In the genomic region with DNA sequence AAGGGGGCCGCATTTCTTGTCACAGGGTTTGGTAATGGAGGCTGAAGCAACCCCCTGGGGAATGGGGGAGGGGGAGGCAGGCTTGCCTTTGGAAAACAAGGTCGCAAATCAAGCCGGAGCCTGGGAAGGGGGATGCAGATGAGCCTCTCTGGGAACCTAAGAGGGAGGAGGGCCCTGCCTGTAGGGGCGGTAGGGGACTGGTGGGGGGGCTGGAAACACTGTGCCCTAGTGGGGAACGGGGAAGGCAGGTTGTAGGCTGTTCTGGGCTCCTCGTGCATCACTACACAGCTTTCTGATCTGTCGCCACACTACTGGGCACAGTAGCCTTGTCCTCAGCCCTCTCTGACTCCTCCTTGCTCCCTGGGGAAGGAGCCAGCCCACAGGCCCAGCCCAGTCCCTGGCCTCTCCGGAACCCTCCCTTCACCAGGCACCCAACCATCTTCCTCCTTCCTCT, we compare ENCODE assay signal across 14 cellular contexts.
A peak's percentile ranks its signal among the peaks of the same experiment; 100 is the strongest.
DNase-seq lines count a peak whose midpoint lies in the region; ATAC-seq and TF ChIP-seq lines count a peak whose summit lies in the region.
"Had no signal": no experiment of that assay in that cellular context is flagged by ENCODE, and none has a peak within 500 bp of the region (broad histone marks: within the 10 kb centered on the region; RNA-seq: fewer than 3 reads in every experiment).

No MANE protein-coding gene starts in this region.

- ATAC-seq in HG02970 (IDR thresholded peaks at IDR 0.05; ENCODE audit: low FRiP score, unreplicated experiment), result no peak
- ATAC-seq: K562, left ventricle myocardium superior had no signal

- CTCF ChIA-PET in HEK293 (lab: Yijun Ruan, JAX), result no interaction called here

- H3K9me3 ChIP-seq in BE2C, result no peaks in the 10 kb centered on the region
- no peaks in the 10 kb centered on the region for H3K9me3 ChIP-seq in HEK293 (ENCODE audit: control insufficient read depth, insufficient read depth, low read depth, low read length)
- H3K9me3 ChIP-seq in NT2/D1 (ENCODE audit: insufficient read depth, low read length), result no peaks in the 10 kb centered on the region
- H3K9me3 ChIP-seq: Caco-2 had no signal

- DNase-seq in BE2C, result peak; percentile 26
- peak; percentile 65 for DNase-seq in NT2/D1 (ENCODE audit: low read depth, low spot score)
- no peak for DNase-seq in kidney epithelial cell (ENCODE audit: low read depth)
- no peak for DNase-seq in SHP77 (lab: John Stamatoyannopoulos, UW)
- DNase-seq in glomerular visceral epithelial cell (ENCODE audit: extremely low spot score), result no peak
- no peak for DNase-seq in GM13976 (ENCODE audit: low spot score)
- DNase-seq: activated T-cell treated with anti-CD3 and anti-CD28 coated beads for 4 hours, Caco-2, HFFc6, left ventricle myocardium superior, NCI-H1105 had no signal

- H3K36me3 ChIP-seq in BE2C (no peaks in the 10 kb centered on the region), HEK293 (ENCODE audit: control insufficient read depth in 2 of 2, insufficient read depth in 1 of 2, low read length in 2 of 2) (no peaks in the 10 kb centered on the region), NT2/D1 (ENCODE audit: insufficient read depth, insufficient read length, low read length) (no peaks in the 10 kb centered on the region), kidney epithelial cell (ENCODE audit: control insufficient read depth, insufficient read depth, low read length) (no peaks in the 10 kb centered on the region)

- in situ Hi-C loops in GM13976 (cut with MboI; ENCODE audit: low sequenced_read_pairs, unreplicated experiment), result no loop called here

- POLR2A ChIA-PET in HEK293 (lab: Yijun Ruan, JAX), result no interaction called here

- H3K9ac ChIP-seq in NT2/D1 (ENCODE audit: insufficient read length, low read depth), result peak overlapping the region; percentile 58

- TF ChIP-seq CTCF in BE2C (IDR thresholded peaks at IDR 0.05; ENCODE audit: low read depth, low read length) (peak; percentile 4; the same call in 1 of the 2 replicates), HEK293 (tag by site-specific recombination; IDR thresholded peaks at IDR 0.05) (0 out of 2 replicates have a peak, but pooled peaks have one; percentile 15), kidney epithelial cell (IDR thresholded peaks at IDR 0.05; ENCODE audit: insufficient read depth, low read length, poor library complexity, severe bottlenecking) (peak; percentile 3), GM13976 (IDR thresholded peaks at IDR 0.05; ENCODE audit: borderline replicate concordance, control extremely low read depth, extremely low read depth, insufficient read depth, missing control alignments) (no peak)

- H3K4me1 ChIP-seq in BE2C (peaks cover 4% of the 10 kb centered on the region), HEK293 (ENCODE audit: control insufficient read depth, insufficient read depth, low read length) (peaks cover 11% of the 10 kb centered on the region), NT2/D1 (ENCODE audit: insufficient read depth, insufficient read length) (peaks cover 10% of the 10 kb centered on the region)
- H3K4me1 ChIP-seq: Caco-2 had no signal

- H3K27ac ChIP-seq in HEK293 (ENCODE audit: extremely low read depth, low read depth, low read length), result no peak overlapping the region

- H3K4me3 ChIP-seq in BE2C (ENCODE audit: low read depth, low read length) (no peak overlapping the region), HEK293 (ENCODE audit: low read depth, low read length) (no peak overlapping the region), NT2/D1 (ENCODE audit: insufficient read length, low read depth) (no peak overlapping the region), kidney epithelial cell (ENCODE audit: low read depth, low read length) (no peak overlapping the region)
- H3K4me3 ChIP-seq: K562 had no signal

- no peaks in the 10 kb centered on the region for H3K27me3 ChIP-seq in BE2C
- H3K27me3 ChIP-seq in NT2/D1 (ENCODE audit: insufficient read depth, insufficient read length), result no peaks in the 10 kb centered on the region
- peaks cover 22% of the 10 kb centered on the region for H3K27me3 ChIP-seq in kidney epithelial cell (ENCODE audit: control insufficient read depth, insufficient read depth, low read length)

TF ChIP-seq in HEK293, 187 proteins besides CTCF, POLR2A, EP300 and RAD21:
- TF ChIP-seq TCF7L2 (IDR thresholded peaks at IDR 0.05; ENCODE audit: borderline replicate concordance, low read depth, low read length), result no peak
- TF ChIP-seq OVOL3 (tag by site-specific recombination; IDR thresholded peaks at IDR 0.05), result no peak
- TF ChIP-seq, protein P1, sequence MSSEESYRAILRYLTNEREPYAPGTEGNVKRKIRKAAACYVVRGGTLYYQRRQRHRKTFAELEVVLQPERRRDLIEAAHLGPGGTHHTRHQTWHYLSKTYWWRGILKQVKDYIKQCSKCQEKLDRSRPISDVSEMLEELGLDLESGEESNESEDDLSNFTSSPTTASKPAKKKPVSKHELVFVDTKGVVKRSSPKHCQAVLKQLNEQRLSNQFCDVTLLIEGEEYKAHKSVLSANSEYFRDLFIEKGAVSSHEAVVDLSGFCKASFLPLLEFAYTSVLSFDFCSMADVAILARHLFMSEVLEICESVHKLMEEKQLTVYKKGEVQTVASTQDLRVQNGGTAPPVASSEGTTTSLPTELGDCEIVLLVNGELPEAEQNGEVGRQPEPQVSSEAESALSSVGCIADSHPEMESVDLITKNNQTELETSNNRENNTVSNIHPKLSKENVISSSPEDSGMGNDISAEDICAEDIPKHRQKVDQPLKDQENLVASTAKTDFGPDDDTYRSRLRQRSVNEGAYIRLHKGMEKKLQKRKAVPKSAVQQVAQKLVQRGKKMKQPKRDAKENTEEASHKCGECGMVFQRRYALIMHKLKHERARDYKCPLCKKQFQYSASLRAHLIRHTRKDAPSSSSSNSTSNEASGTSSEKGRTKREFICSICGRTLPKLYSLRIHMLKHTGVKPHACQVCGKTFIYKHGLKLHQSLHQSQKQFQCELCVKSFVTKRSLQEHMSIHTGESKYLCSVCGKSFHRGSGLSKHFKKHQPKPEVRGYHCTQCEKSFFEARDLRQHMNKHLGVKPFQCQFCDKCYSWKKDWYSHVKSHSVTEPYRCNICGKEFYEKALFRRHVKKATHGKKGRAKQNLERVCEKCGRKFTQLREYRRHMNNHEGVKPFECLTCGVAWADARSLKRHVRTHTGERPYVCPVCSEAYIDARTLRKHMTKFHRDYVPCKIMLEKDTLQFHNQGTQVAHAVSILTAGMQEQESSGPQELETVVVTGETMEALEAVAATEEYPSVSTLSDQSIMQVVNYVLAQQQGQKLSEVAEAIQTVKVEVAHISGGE (tag by site-specific recombination; conservative IDR thresholded peaks at IDR 0.05; ENCODE audit: low read depth), result no peak
- TF ChIP-seq ZFP3 (tag by site-specific recombination; IDR thresholded peaks at IDR 0.05; ENCODE audit: low read depth), result no peak
- no peak for TF ChIP-seq WT1 (tag by site-specific recombination; IDR thresholded peaks at IDR 0.05)
- TF ChIP-seq ZNF169 (tag by site-specific recombination; IDR thresholded peaks at IDR 0.05), result no peak
- TF ChIP-seq ZBTB7A (tag by site-specific recombination; IDR thresholded peaks at IDR 0.05; ENCODE audit: low read depth), result no peak
- TF ChIP-seq ZFP37 (tag by site-specific recombination; IDR thresholded peaks at IDR 0.05), result no peak
- TF ChIP-seq, protein P2, sequence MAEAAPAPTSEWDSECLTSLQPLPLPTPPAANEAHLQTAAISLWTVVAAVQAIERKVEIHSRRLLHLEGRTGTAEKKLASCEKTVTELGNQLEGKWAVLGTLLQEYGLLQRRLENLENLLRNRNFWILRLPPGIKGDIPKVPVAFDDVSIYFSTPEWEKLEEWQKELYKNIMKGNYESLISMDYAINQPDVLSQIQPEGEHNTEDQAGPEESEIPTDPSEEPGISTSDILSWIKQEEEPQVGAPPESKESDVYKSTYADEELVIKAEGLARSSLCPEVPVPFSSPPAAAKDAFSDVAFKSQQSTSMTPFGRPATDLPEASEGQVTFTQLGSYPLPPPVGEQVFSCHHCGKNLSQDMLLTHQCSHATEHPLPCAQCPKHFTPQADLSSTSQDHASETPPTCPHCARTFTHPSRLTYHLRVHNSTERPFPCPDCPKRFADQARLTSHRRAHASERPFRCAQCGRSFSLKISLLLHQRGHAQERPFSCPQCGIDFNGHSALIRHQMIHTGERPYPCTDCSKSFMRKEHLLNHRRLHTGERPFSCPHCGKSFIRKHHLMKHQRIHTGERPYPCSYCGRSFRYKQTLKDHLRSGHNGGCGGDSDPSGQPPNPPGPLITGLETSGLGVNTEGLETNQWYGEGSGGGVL (tag by site-specific recombination; IDR thresholded peaks at IDR 0.05), result peak; percentile 18; the same call in 1 of the 2 replicates
- no peak for TF ChIP-seq ZNF112 (tag by site-specific recombination; IDR thresholded peaks at IDR 0.05)
- TF ChIP-seq ZNF660 (tag by site-specific recombination; IDR thresholded peaks at IDR 0.05), result no peak
- TF ChIP-seq ZNF621 (tag by site-specific recombination; IDR thresholded peaks at IDR 0.05), result no peak
- TF ChIP-seq ZNF416 (tag by site-specific recombination; IDR thresholded peaks at IDR 0.05), result no peak
- no peak for TF ChIP-seq HOXA7 (CRISPR knock-in tag; IDR thresholded peaks at IDR 0.05; ENCODE audit: borderline replicate concordance)
- TF ChIP-seq TRIM28 (IDR thresholded peaks at IDR 0.05; ENCODE audit: borderline replicate concordance, low read length), result no peak
- no peak for TF ChIP-seq ZNF335 (tag by site-specific recombination; conservative IDR thresholded peaks at IDR 0.05)
- no peak for TF ChIP-seq ZNF830 (tag by site-specific recombination; IDR thresholded peaks at IDR 0.05; ENCODE audit: low read depth)
- TF ChIP-seq ZNF473 (tag by site-specific recombination; IDR thresholded peaks at IDR 0.05), result no peak
- no peak for TF ChIP-seq GLI4 (tag by site-specific recombination; IDR thresholded peaks at IDR 0.05)
- no peak for TF ChIP-seq ZNF214 (tag by site-specific recombination; IDR thresholded peaks at IDR 0.05; ENCODE audit: borderline replicate concordance)
- TF ChIP-seq ZBTB17 (tag by site-specific recombination; IDR thresholded peaks at IDR 0.05), result peak; percentile 34; the same call in 1 of the 2 replicates
- 0 out of 2 replicates have a peak, but pooled peaks have one; percentile 16 for TF ChIP-seq ZBTB8A (tag by site-specific recombination; IDR thresholded peaks at IDR 0.05)

Comparison
In these comparisons a context has a peak if more than half of its experiments do, and no peak if none do; other contexts are left out.
1. DNase-seq: peak in BE2C (single experiment) and NT2/D1 (single experiment); none in kidney epithelial cell (single experiment), SHP77 (0 of 2), glomerular visceral epithelial cell (single experiment) and GM13976 (single experiment).